ENCODE assay signal across 39 cellular contexts in the genomic region with DNA sequence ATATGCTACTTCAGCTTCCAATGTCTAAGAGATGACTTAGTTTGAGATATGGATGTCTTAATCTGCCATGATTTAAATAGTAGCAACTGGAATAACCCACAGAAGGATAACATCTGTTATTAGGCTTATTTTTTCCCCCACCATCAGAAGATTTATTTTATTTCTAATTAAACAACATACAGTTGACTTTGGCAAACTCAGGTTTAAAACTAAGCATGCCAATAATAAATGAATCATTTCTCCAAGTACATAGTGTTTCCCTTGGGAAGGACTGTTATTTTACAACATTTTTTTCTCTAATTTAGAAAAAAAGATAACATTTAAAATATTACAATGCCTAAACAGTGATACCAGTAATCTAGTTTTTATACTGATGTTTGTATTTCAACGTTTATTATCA. TPM values are rescaled to one million over a fixed set of nuclear protein-coding genes. Genes with fewer than 3 reads are reported as not detected.
"Had no signal": no experiment of that assay in that cellular context is flagged by ENCODE, and none has a peak within 500 bp of the region (broad histone marks: within the 10 kb centered on the region; RNA-seq: fewer than 3 reads in every experiment).

No MANE protein-coding gene starts in this region.

- H3K36me3 ChIP-seq: cardiac muscle cell, WERI-Rb-1 had no signal

- H3K9me3 Mint-ChIP-seq: activated CD4-positive, alpha-beta memory T cell treated with anti-CD3 and anti-CD28 coated beads, Interleukin-2, amount 10 ng/mL, durations not matched to agents 7 days and 5 days; activated CD4-positive, alpha-beta T cell treated with anti-CD3 and anti-CD28 coated beads, Interleukin-2, amount 10 ng/mL, durations not matched to agents 7 days and 5 days; activated naive CD4-positive, alpha-beta T cell treated with anti-CD3 and anti-CD28 coated beads, Interleukin-2, amount 10 ng/mL, durations not matched to agents 7 days and 5 days; activated naive CD4-positive, alpha-beta T cell treated with anti-CD3 and anti-CD28 coated beads, Interleukin-2, amount 50 U/mL, for 24 hours; activated naive CD8-positive, alpha-beta T cell treated with anti-CD3 and anti-CD28 coated beads, Interleukin-2, amount 10 ng/mL, durations not matched to agents 7 days and 5 days; activated naive CD8-positive, alpha-beta T cell treated with anti-CD3 and anti-CD28 coated beads, Interleukin-2, amount 50 U/mL, for 24 hours; activated T-cell treated with anti-CD3 and anti-CD28 coated beads, Interleukin-2, amount 50 U/mL, for 24 hours; activated T-helper 2 cell treated with anti-CD3 and anti-CD28 coated beads, Interferon-gamma antibody, Interleukin-2, Interleukin-4, amounts not matched to agents 10 μg/mL and 5 μg/mL and 100 μg/mL, durations not matched to agents 14 hours and 24 hours and 36 hours; central memory CD8-positive, alpha-beta T cell; T-helper 1 cell treated with Interleukin-12 subunit alpha and Interleukin-12 subunit beta and Interleukin-4 antibody, amounts not matched to agents 30 μg/mL and 1 μg/mL, for 36 hours; T-helper 2 cell treated with Interferon-gamma antibody and Interleukin-4, amounts not matched to agents 5 μg/mL and 100 μg/mL, for 36 hours; WTC11 had no signal

- H3K27ac ChIP-seq: cardiac muscle cell, WERI-Rb-1 had no signal

- H3K4me3 Mint-ChIP-seq: activated CD4-positive, alpha-beta memory T cell treated with anti-CD3 and anti-CD28 coated beads, Interleukin-2, amount 10 ng/mL, durations not matched to agents 7 days and 5 days; activated CD4-positive, alpha-beta T cell treated with anti-CD3 and anti-CD28 coated beads for 36 hours; activated CD4-positive, alpha-beta T cell treated with anti-CD3 and anti-CD28 coated beads, Interleukin-2, amount 10 ng/mL, durations not matched to agents 7 days and 5 days; activated CD8-positive, alpha-beta memory T cell treated with anti-CD3 and anti-CD28 coated beads, Interleukin-2, amount 10 ng/mL, durations not matched to agents 7 days and 5 days; activated naive CD4-positive, alpha-beta T cell treated with anti-CD3 and anti-CD28 coated beads, Interleukin-2, amount 10 ng/mL, durations not matched to agents 7 days and 5 days; activated naive CD4-positive, alpha-beta T cell treated with anti-CD3 and anti-CD28 coated beads, Interleukin-2, amount 50 U/mL, for 24 hours; activated naive CD8-positive, alpha-beta T cell; activated naive CD8-positive, alpha-beta T cell treated with anti-CD3 and anti-CD28 coated beads, Interleukin-2, amount 10 ng/mL, durations not matched to agents 7 days and 5 days; activated naive CD8-positive, alpha-beta T cell treated with anti-CD3 and anti-CD28 coated beads, Interleukin-2, amount 50 U/mL, for 24 hours; activated T-cell treated with anti-CD3 and anti-CD28 coated beads, Interleukin-2, amount 50 U/mL, for 24 hours; brain; central memory CD8-positive, alpha-beta T cell; T-helper 1 cell treated with Interleukin-12 subunit alpha and Interleukin-12 subunit beta and Interleukin-4 antibody, amounts not matched to agents 30 μg/mL and 1 μg/mL, for 36 hours; T-helper 2 cell treated with Interferon-gamma antibody and Interleukin-4, amounts not matched to agents 5 μg/mL and 100 μg/mL, for 36 hours; WTC11 had no signal

- H3K27me3 ChIP-seq: cardiac muscle cell had no signal

- H3K4me3 ChIP-seq: cardiac muscle cell had no signal

- H3K4me1 Mint-ChIP-seq: activated CD4-positive, alpha-beta memory T cell treated with anti-CD3 and anti-CD28 coated beads, Interleukin-2, amount 10 ng/mL, durations not matched to agents 7 days and 5 days; activated CD4-positive, alpha-beta T cell treated with anti-CD3 and anti-CD28 coated beads for 36 hours; activated CD4-positive, alpha-beta T cell treated with anti-CD3 and anti-CD28 coated beads, Interleukin-2, amount 10 ng/mL, durations not matched to agents 7 days and 5 days; activated naive CD4-positive, alpha-beta T cell treated with anti-CD3 and anti-CD28 coated beads, Interleukin-2, amount 10 ng/mL, durations not matched to agents 7 days and 5 days; activated naive CD4-positive, alpha-beta T cell treated with anti-CD3 and anti-CD28 coated beads, Interleukin-2, amount 50 U/mL, for 24 hours; brain; central memory CD8-positive, alpha-beta T cell had no signal

- H3K27ac Mint-ChIP-seq: activated CD4-positive, alpha-beta memory T cell treated with anti-CD3 and anti-CD28 coated beads, Interleukin-2, amount 10 ng/mL, durations not matched to agents 7 days and 5 days; activated CD4-positive, alpha-beta T cell treated with anti-CD3 and anti-CD28 coated beads for 36 hours; activated CD4-positive, alpha-beta T cell treated with anti-CD3 and anti-CD28 coated beads, Interleukin-2, amount 10 ng/mL, durations not matched to agents 7 days and 5 days; activated CD8-positive, alpha-beta memory T cell treated with anti-CD3 and anti-CD28 coated beads, Interleukin-2, amount 10 ng/mL, durations not matched to agents 7 days and 5 days; activated naive CD4-positive, alpha-beta T cell treated with anti-CD3 and anti-CD28 coated beads, Interleukin-2, amount 10 ng/mL, durations not matched to agents 7 days and 5 days; activated naive CD4-positive, alpha-beta T cell treated with anti-CD3 and anti-CD28 coated beads, Interleukin-2, amount 50 U/mL, for 24 hours; activated naive CD8-positive, alpha-beta T cell; activated naive CD8-positive, alpha-beta T cell treated with anti-CD3 and anti-CD28 coated beads, Interleukin-2, amount 10 ng/mL, durations not matched to agents 7 days and 5 days; activated naive CD8-positive, alpha-beta T cell treated with anti-CD3 and anti-CD28 coated beads, Interleukin-2, amount 50 U/mL, for 24 hours; activated T-cell treated with anti-CD3 and anti-CD28 coated beads, Interleukin-2, amount 50 U/mL, for 24 hours; activated T-helper 2 cell treated with anti-CD3 and anti-CD28 coated beads, Interferon-gamma antibody, Interleukin-2, Interleukin-4, amounts not matched to agents 10 μg/mL and 5 μg/mL and 100 μg/mL, durations not matched to agents 14 hours and 24 hours and 36 hours; brain; T-helper 1 cell treated with Interleukin-12 subunit alpha and Interleukin-12 subunit beta and Interleukin-4 antibody, amounts not matched to agents 30 μg/mL and 1 μg/mL, for 36 hours; T-helper 2 cell treated with Interferon-gamma antibody and Interleukin-4, amounts not matched to agents 5 μg/mL and 100 μg/mL, for 36 hours; WTC11 had no signal

- DNase-seq: activated CD4-positive, alpha-beta memory T cell treated with anti-CD3 and anti-CD28 coated beads, Interleukin-2, amount 10 ng/mL, durations not matched to agents 7 days and 5 days; activated CD4-positive, alpha-beta T cell treated with anti-CD3 and anti-CD28 coated beads for 1 hour; activated CD4-positive, alpha-beta T cell treated with anti-CD3 and anti-CD28 coated beads for 36 hours; activated CD4-positive, alpha-beta T cell treated with anti-CD3 and anti-CD28 coated beads for 48 hours; activated CD4-positive, alpha-beta T cell treated with anti-CD3 and anti-CD28 coated beads, Interleukin-2, amount 10 ng/mL, durations not matched to agents 7 days and 5 days; activated CD4-positive, alpha-beta T cell treated with anti-CD3 and anti-CD28 coated beads, Interleukin-2, amount 50 U/mL, for 48 hours; activated CD4-positive, CD25-positive, alpha-beta regulatory T cell; activated CD8-positive, alpha-beta memory T cell treated with anti-CD3 and anti-CD28 coated beads for 24 hours; activated CD8-positive, alpha-beta memory T cell treated with anti-CD3 and anti-CD28 coated beads, Interleukin-2, amount 10 ng/mL, durations not matched to agents 7 days and 5 days; activated CD8-positive, alpha-beta memory T cell treated with anti-CD3 and anti-CD28 coated beads, Interleukin-2, amount 50 U/mL, for 48 hours; activated effector memory CD4-positive, alpha-beta T cell treated with Interleukin-2 at 50 U/mL for 16 hours; activated gamma-delta T cell; activated naive CD4-positive, alpha-beta T cell treated with anti-CD3 and anti-CD28 coated beads, Interleukin-2, amount 10 ng/mL, durations not matched to agents 7 days and 5 days; activated naive CD4-positive, alpha-beta T cell treated with Interleukin-2 at 50 U/mL for 16 hours; activated naive CD8-positive, alpha-beta T cell treated with anti-CD3 and anti-CD28 coated beads, Interleukin-2, amount 10 ng/mL, durations not matched to agents 7 days and 5 days; activated naive CD8-positive, alpha-beta T cell treated with anti-CD3 and anti-CD28 coated beads, Interleukin-2, amount 50 U/mL, for 24 hours; activated T-cell treated with anti-CD3 and anti-CD28 coated beads, Interleukin-2, amount 50 U/mL, for 24 hours; activated T-cell treated with anti-CD3 and anti-CD28 coated beads, Interleukin-2, amount 50 U/mL, for 48 hours; amniotic stem cell; aorta; caudate nucleus; cerebellar nuclear complex; SW 1271; T-helper 1 cell; T-helper 2 cell; T-helper 9 cell; WERI-Rb-1 had no signal

- H3K36me3 Mint-ChIP-seq: activated CD8-positive, alpha-beta memory T cell treated with anti-CD3 and anti-CD28 coated beads, Interleukin-2, amount 10 ng/mL, durations not matched to agents 7 days and 5 days; activated naive CD4-positive, alpha-beta T cell treated with anti-CD3 and anti-CD28 coated beads, Interleukin-2, amount 10 ng/mL, durations not matched to agents 7 days and 5 days; activated naive CD4-positive, alpha-beta T cell treated with anti-CD3 and anti-CD28 coated beads, Interleukin-2, amount 50 U/mL, for 24 hours; activated naive CD8-positive, alpha-beta T cell; activated naive CD8-positive, alpha-beta T cell treated with anti-CD3 and anti-CD28 coated beads, Interleukin-2, amount 10 ng/mL, durations not matched to agents 7 days and 5 days; brain; WTC11 had no signal

- FAIRE-seq: astrocyte, bronchial epithelial cell had no signal

- ATAC-seq: activated CD4-positive, alpha-beta T cell treated with anti-CD3 and anti-CD28 coated beads for 36 hours; activated CD4-positive, CD25-positive, alpha-beta regulatory T cell treated with anti-CD3 and anti-CD28 coated beads, Interleukin-2, amount 50 U/mL, for 24 hours; activated CD8-positive, alpha-beta memory T cell treated with anti-CD3 and anti-CD28 coated beads, Interleukin-2, amount 10 ng/mL, durations not matched to agents 7 days and 5 days; activated naive CD8-positive, alpha-beta T cell treated with anti-CD3 and anti-CD28 coated beads, Interleukin-2, amount 50 U/mL, for 24 hours; WTC11 had no signal

RNA-seq across cellular contexts. Expression of a gene that starts 58.4 kb away (rescaled TPM):
- total RNA-seq: activated CD4-positive, alpha-beta memory T cell treated with anti-CD3 and anti-CD28 coated beads, Interleukin-2, amount 10 ng/mL, durations not matched to agents 7 days and 5 days; activated CD4-positive, alpha-beta T cell treated with anti-CD3 and anti-CD28 coated beads for 36 hours; activated CD4-positive, alpha-beta T cell treated with anti-CD3 and anti-CD28 coated beads, Interleukin-2, amount 10 ng/mL, durations not matched to agents 7 days and 5 days; activated CD8-positive, alpha-beta memory T cell treated with anti-CD3 and anti-CD28 coated beads, Interleukin-2, amount 10 ng/mL, durations not matched to agents 7 days and 5 days; activated naive CD8-positive, alpha-beta T cell treated with anti-CD3 and anti-CD28 coated beads, Interleukin-2, amount 10 ng/mL, durations not matched to agents 7 days and 5 days; activated T-helper 2 cell treated with anti-CD3 and anti-CD28 coated beads, Interferon-gamma antibody, Interleukin-2, Interleukin-4, amounts not matched to agents 10 μg/mL and 5 μg/mL and 100 μg/mL, durations not matched to agents 14 hours and 24 hours and 36 hours had no signal
